Comparison of ENCODE assay signal across 8 cellular contexts in the genomic region with DNA sequence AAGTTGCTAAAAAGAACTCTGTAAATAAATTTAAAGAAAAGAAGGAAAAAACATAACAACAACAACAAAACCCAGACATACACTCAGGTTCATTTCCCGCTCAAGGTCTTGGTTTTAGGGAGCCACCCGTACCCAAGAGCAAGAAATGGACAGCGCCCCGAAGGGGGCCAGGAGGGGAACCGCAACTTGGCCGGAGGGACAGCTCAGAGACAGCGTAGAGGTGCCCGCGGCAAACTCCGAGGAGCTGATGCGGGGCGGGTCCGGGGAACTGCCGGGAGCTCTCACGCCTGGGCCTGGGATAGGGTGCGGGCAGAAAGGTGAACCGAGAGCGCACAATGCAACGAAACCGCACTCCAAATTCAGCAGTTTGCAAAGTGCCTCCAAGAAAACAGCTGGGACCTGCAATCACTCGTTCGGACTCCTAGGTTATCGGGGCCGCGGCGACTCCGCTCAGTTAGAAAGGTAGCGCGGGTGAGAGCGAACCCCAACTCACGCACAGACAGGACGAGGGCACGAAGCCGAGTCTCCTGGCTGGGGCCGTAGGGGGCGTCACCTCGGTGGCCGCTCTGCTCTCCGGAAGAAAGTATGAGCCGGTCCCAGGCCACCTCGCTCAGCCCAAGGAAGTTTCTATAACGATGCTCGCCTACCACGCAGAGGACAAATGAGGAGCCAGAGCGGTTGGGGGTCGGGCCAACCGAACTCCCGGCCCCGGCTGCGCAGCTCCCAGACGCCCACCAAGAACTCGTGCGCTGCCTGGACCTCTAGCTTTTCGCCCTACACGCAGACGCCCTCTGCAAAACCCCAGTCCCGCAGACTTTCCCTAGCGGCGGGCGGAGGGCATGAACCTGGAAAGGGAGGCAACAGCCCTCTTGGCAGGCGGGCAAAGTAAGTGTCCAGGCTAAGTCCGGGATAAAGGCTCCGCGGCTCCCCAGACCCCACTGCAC. TPM values are rescaled to one million over a fixed set of nuclear protein-coding genes. Genes with fewer than 3 reads are reported as not detected.
A peak's percentile ranks its signal among the peaks of the same experiment; 100 is the strongest.
DNase-seq lines count a peak whose midpoint lies in the region; ATAC-seq and TF ChIP-seq lines count a peak whose summit lies in the region.

No MANE protein-coding gene starts in this region.

- no peak for ATAC-seq in CD4-positive, CD25-positive, alpha-beta regulatory T cell (ENCODE audit: low read depth in 2 of 2)
- ATAC-seq in left cardiac atrium (peak; percentile 72 to 83), HG02840 (IDR thresholded peaks at IDR 0.05; ENCODE audit: low FRiP score, unreplicated experiment) (no peak)

- peaks cover 49% of the 10 kb centered on the region for H3K27me3 ChIP-seq in CD4-positive, CD25-positive, alpha-beta regulatory T cell (ENCODE audit: control insufficient read depth, insufficient read depth, low read length)
- peaks cover 63% of the 10 kb centered on the region for H3K27me3 ChIP-seq in HUES64 (ENCODE audit: insufficient read depth, low read length)
- no peaks in the 10 kb centered on the region for H3K27me3 ChIP-seq in parathyroid adenoma (ENCODE audit: control insufficient read depth, insufficient read depth, low read length)

- H3K36me3 Mint-ChIP-seq in CD4-positive, CD25-positive, alpha-beta regulatory T cell, result no peaks in the 10 kb centered on the region

- intact Hi-C loops in left cardiac atrium (cut with DNase I), result loop anchor here in 1 of 2 donors (10.0 kb wide), 1 partner anchor 146 kb away; the partner anchor contains the start of gene PRDM5

- peak overlapping the region; percentile 86 for H3K4me2 ChIP-seq in parathyroid adenoma (ENCODE audit: low read length)

- no peaks in the 10 kb centered on the region for H3K36me3 ChIP-seq in CD4-positive, CD25-positive, alpha-beta regulatory T cell (ENCODE audit: control insufficient read depth, insufficient read depth, low read length)
- H3K36me3 ChIP-seq in HUES64 (ENCODE audit: insufficient read depth, low read length) (no peaks in the 10 kb centered on the region), parathyroid adenoma (ENCODE audit: control insufficient read depth, insufficient read depth, low read length) (no peaks in the 10 kb centered on the region)

- peaks cover 0 to 1% (median 0%) of the 10 kb centered on the region in 7 donors for H3K9me3 Mint-ChIP-seq in CD4-positive, CD25-positive, alpha-beta regulatory T cell

- peaks cover 82% of the 10 kb centered on the region for H3K27me3 Mint-ChIP-seq in CD4-positive, CD25-positive, alpha-beta regulatory T cell

- H2AFZ ChIP-seq in parathyroid adenoma, result peak overlapping the region; percentile 66

- H3K27ac Mint-ChIP-seq in CD4-positive, CD25-positive, alpha-beta regulatory T cell, result peak overlapping the region in 1 of 3 donors; percentile 54

- H3K27ac ChIP-seq in CD4-positive, CD25-positive, alpha-beta regulatory T cell (ENCODE audit: insufficient read depth, low read length, poor library complexity, severe bottlenecking), result no peak overlapping the region
- H3K27ac ChIP-seq in HUES64 (ENCODE audit: low read depth, low read length) (no peak overlapping the region), parathyroid adenoma (no peak overlapping the region)

- peak in 2 of 3 donors; percentile 6 to 16 for DNase-seq in CD4-positive, CD25-positive, alpha-beta regulatory T cell
- DNase-seq in activated naive CD4-positive, alpha-beta T cell treated with anti-CD3 and anti-CD28 coated beads, Interleukin-2, amount 50 U/mL, for 16 hours, result peak; percentile 23
- DNase-seq in left cardiac atrium, result peak; percentile 38
- DNase-seq in NCI-H187 treated with DMSO at 0.1 percent for 48 hours (lab: John Stamatoyannopoulos, UW), result no peak
- DNase-seq in NCI-H2227 (lab: John Stamatoyannopoulos, UW; ENCODE audit: unreplicated experiment), result no peak

- peaks cover 27% of the 10 kb centered on the region for H3K4me1 ChIP-seq in CD4-positive, CD25-positive, alpha-beta regulatory T cell (ENCODE audit: control insufficient read depth, insufficient read depth, low read length, poor library complexity, severe bottlenecking)
- H3K4me1 ChIP-seq in HUES64 (ENCODE audit: insufficient read depth, low read length) (peaks cover 10% of the 10 kb centered on the region), parathyroid adenoma (no peaks in the 10 kb centered on the region)

- H3K4me3 Mint-ChIP-seq in CD4-positive, CD25-positive, alpha-beta regulatory T cell, result peak overlapping the region; percentile 80 to 91 (median 86)

- no peaks in the 10 kb centered on the region for H3K79me2 ChIP-seq in parathyroid adenoma

- H3K9ac ChIP-seq in HUES64 (ENCODE audit: low read depth, low read length) (0 out of 2 replicates have a peak overlapping the region, but pooled peaks have one; percentile 14), parathyroid adenoma (no peak overlapping the region)

- no peak overlapping the region for H3K4me3 ChIP-seq in CD4-positive, CD25-positive, alpha-beta regulatory T cell (ENCODE audit: low read depth, low read length)
- peak overlapping the region; percentile 79 for H3K4me3 ChIP-seq in HUES64 (ENCODE audit: low read length)
- peak overlapping the region; percentile 57 for H3K4me3 ChIP-seq in parathyroid adenoma (ENCODE audit: low read depth, low read length)

- H3K9me3 ChIP-seq in CD4-positive, CD25-positive, alpha-beta regulatory T cell (ENCODE audit: control insufficient read depth in 2 of 2, low read length in 2 of 2), result no peaks in the 10 kb centered on the region
- H3K9me3 ChIP-seq in HUES64 (ENCODE audit: insufficient read depth, low read depth, low read length), result no peaks in the 10 kb centered on the region
- no peaks in the 10 kb centered on the region for H3K9me3 ChIP-seq in parathyroid adenoma (ENCODE audit: control insufficient read depth, low read length)

- TF ChIP-seq CTCF in parathyroid adenoma (IDR thresholded peaks at IDR 0.05), result no peak

- peaks cover 0 to 29% (median 12%) of the 10 kb centered on the region in 4 donors for H3K4me1 Mint-ChIP-seq in CD4-positive, CD25-positive, alpha-beta regulatory T cell

- under 1% methylated on average over 64 of the region's 64 CpGs for WGBS in HUES64

RNA-seq across cellular contexts. Expression of gene NDNF, which starts 1.4 kb away (rescaled TPM):
- not detected for total RNA-seq in CD4-positive, CD25-positive, alpha-beta regulatory T cell
- under 1 TPM in 1 of 4 donors, not detected in 3; 0.11 TPM for polyA plus RNA-seq in CD4-positive, CD25-positive, alpha-beta regulatory T cell
- 1.8 TPM for polyA plus RNA-seq in HUES64 (2013, experiment 1 of 2)
- 3.7 TPM for polyA plus RNA-seq in HUES64 (2013, experiment 2 of 2)
- total RNA-seq in left cardiac atrium, result 1 to 10 TPM; 4.2 to 5.4 TPM

Comparison
In these comparisons a context has a peak if more than half of its experiments do, and no peak if none do; other contexts are left out.
1. ATAC-seq: peak in left cardiac atrium (2 of 2); none in CD4-positive, CD25-positive, alpha-beta regulatory T cell (0 of 2) and HG02840 (single experiment).
2. DNase-seq: peak in CD4-positive, CD25-positive, alpha-beta regulatory T cell (2 of 3), activated naive CD4-positive, alpha-beta T cell treated with anti-CD3 and anti-CD28 coated beads, Interleukin-2, amount 50 U/mL, for 16 hours (single experiment) and left cardiac atrium (single experiment); none in NCI-H187 treated with DMSO at 0.1 percent for 48 hours (single experiment) and NCI-H2227 (single experiment).